ENCODE assay signal across 8 cellular contexts in the genomic region with DNA sequence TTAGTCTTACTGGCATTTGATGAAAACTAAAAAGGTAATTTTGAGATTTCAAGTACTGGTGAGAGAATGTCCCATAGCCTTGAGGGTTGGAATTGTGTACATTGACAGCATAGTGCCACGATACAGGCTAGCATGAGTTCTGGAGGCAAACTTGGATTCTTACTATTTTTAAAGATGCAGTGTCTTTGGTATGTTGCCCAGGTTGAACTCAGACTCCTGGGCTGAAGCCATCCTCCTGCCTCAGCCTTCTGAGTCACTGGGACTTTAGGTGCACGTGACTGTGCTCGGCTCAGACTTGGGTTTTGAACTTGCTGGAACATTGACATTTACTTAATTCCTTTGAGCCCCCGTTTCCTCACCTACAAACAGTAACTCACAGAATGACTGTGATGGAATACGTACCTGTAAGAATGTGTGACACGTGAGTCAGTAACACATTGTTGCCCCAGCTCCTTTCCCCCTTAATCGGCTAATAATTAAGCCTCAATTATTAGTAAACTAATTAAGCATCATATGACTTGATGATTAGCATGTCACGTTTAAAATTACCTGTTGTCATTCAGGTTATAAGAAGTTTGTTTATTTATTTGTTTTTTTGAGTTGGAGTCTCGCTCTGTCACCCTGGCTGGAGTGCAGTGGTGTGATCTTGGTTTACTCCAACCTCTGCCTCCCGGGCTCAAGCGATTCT. TPM values are rescaled to one million over a fixed set of nuclear protein-coding genes. Genes with fewer than 3 reads are reported as not detected.
A peak's percentile ranks its signal among the peaks of the same experiment; 100 is the strongest.
DNase-seq lines count a peak whose midpoint lies in the region; ATAC-seq and TF ChIP-seq lines count a peak whose summit lies in the region.

No MANE protein-coding gene starts in this region.

- H3K27me3 ChIP-seq in sigmoid colon: no peaks in the 10 kb centered on the region

- no TSS peak for BruUV-seq in Calu3 (replicated peaks; lab: Mats Ljungman, UMichigan)

- no peaks in the 10 kb centered on the region for H3K36me3 ChIP-seq in sigmoid colon

- no peak overlapping the region for H3K27ac Mint-ChIP-seq in Calu3 (ENCODE audit: unreplicated experiment)
- peak overlapping the region; percentile 80 for H3K27ac Mint-ChIP-seq in T-helper 17 cell

- H3K36me3 Mint-ChIP-seq in Calu3 (ENCODE audit: insufficient read depth, unreplicated experiment) (peaks cover 33% of the 10 kb centered on the region), T-helper 17 cell (ENCODE audit: low read depth) (no peaks in the 10 kb centered on the region)

- intact Hi-C loops in Calu3 (cut with micrococcal nuclease; ENCODE audit: unreplicated experiment): no loop called here
- intact Hi-C loops in sigmoid colon (cut with DNase I): no loop called here

- CTCF ChIA-PET in Calu3 (lab: Charles Lee): no interaction called here

- H3K27me3 Mint-ChIP-seq in Calu3 (ENCODE audit: unreplicated experiment) (no peaks in the 10 kb centered on the region), T-helper 17 cell (no peaks in the 10 kb centered on the region)

- H3K4me1 ChIP-seq in sigmoid colon: peaks cover 0 to 85% (median 72%) of the 10 kb centered on the region in 4 donors

- H3K9me3 ChIP-seq in T-helper 17 cell (ENCODE audit: control insufficient read depth, low read length, poor library complexity, severe bottlenecking) (no peaks in the 10 kb centered on the region), sigmoid colon (no peaks in the 10 kb centered on the region)

- H3K4me1 Mint-ChIP-seq in Calu3 (ENCODE audit: low read depth, unreplicated experiment) (peaks cover 24% of the 10 kb centered on the region), T-helper 17 cell (peaks cover 52% of the 10 kb centered on the region)

- peak in 1 of 4 donors; percentile 89 for TF ChIP-seq EP300 in sigmoid colon (IDR thresholded peaks at IDR 0.05)

- peak overlapping the region; percentile 49 to 78 (median 58) for H3K27ac ChIP-seq in sigmoid colon

- DNase-seq in Calu3: peak; percentile 47
- no peak for DNase-seq in T-helper 17 cell
- DNase-seq in fibroblast of mammary gland (ENCODE audit: low read depth): peak; percentile 95
- peak; percentile 90 for DNase-seq in sigmoid colon
- no peak for DNase-seq in 8988T
- no peak for DNase-seq in Kasumi-1 (lab: John Stamatoyannopoulos, UW)
- no peak for DNase-seq in NCI-H146 treated with DMSO at 0.1 percent for 48 hours (lab: John Stamatoyannopoulos, UW; ENCODE audit: unreplicated experiment)

- H3K9me3 Mint-ChIP-seq in Calu3 (ENCODE audit: low read depth, unreplicated experiment): no peaks in the 10 kb centered on the region

- peak overlapping the region; percentile 34 for H3K4me3 ChIP-seq in fibroblast of mammary gland (ENCODE audit: control insufficient read depth, low read depth, low read length)
- H3K4me3 ChIP-seq in sigmoid colon: peak overlapping the region in 1 of 4 donors; percentile 16

- TF ChIP-seq CTCF in Calu3 (IDR thresholded peaks at IDR 0.05; ENCODE audit: unreplicated experiment): no peak
- no peak for TF ChIP-seq CTCF in fibroblast of mammary gland (conservative IDR thresholded peaks at IDR 0.05; ENCODE audit: control insufficient read depth, insufficient read depth, low read depth, low read length)
- TF ChIP-seq CTCF in sigmoid colon (IDR thresholded peaks at IDR 0.05): no peak

- WGBS in sigmoid colon, 2 donors: 83 to 88% methylated on average over 11 of the region's 11 CpGs

- TF ChIP-seq POLR2A in sigmoid colon (IDR thresholded peaks at IDR 0.05): no peak

- H3K4me3 Mint-ChIP-seq in Calu3 (ENCODE audit: low read depth, unreplicated experiment) (peak overlapping the region; percentile 34), T-helper 17 cell (peak overlapping the region; percentile 15)

- ATAC-seq in T-helper 17 cell (peak; percentile 27), GM21619 (IDR thresholded peaks at IDR 0.05; ENCODE audit: unreplicated experiment) (no peak)

RNA-seq across cellular contexts. Expression of a gene that starts 10.6 kb away (rescaled TPM):
- total RNA-seq in Calu3 (2022): 118 and 137 TPM in 2 replicates
- 100 to 1,000 TPM; 266 to 278 TPM for total RNA-seq in T-helper 17 cell
- total RNA-seq in sigmoid colon: 100 to 1,000 TPM; 120 to 145 (median 129) TPM
- 10 to 100 TPM; 71.5 to 93.9 (median 93.4) TPM for polyA plus RNA-seq in sigmoid colon

Comparison
In these comparisons a context has a peak if more than half of its experiments do, and no peak if none do; other contexts are left out.
1. DNase-seq: peak in Calu3 (single experiment), fibroblast of mammary gland (single experiment) and sigmoid colon (single experiment); none in T-helper 17 cell (0 of 3), 8988T (single experiment), Kasumi-1 (0 of 2) and NCI-H146 treated with DMSO at 0.1 percent for 48 hours (single experiment).